8 cellular contexts compared by ENCODE assay signal in genomic region chr11:124953753-124954624, GRCh38. TPM values are rescaled to one million over a fixed set of nuclear protein-coding genes. Genes with fewer than 3 reads are reported as not detected.
A peak's percentile ranks its signal among the peaks of the same experiment; 100 is the strongest.
DNase-seq lines count a peak whose midpoint lies in the region; ATAC-seq and TF ChIP-seq lines count a peak whose summit lies in the region.

Gene CCDC15, plus strand, starts transcription at chr11:124954202. Its CDS starts 531 bp downstream, at chr11:124954733.

- no peak within 1 kb of the TSS for H3K27ac Mint-ChIP-seq in CD4-positive, CD25-positive, alpha-beta regulatory T cell
- no peak within 1 kb of the TSS for H3K27ac Mint-ChIP-seq in activated CD4-positive, alpha-beta memory T cell treated with anti-CD3 and anti-CD28 coated beads, Interleukin-2, amount 10 ng/mL, durations not matched to agents 7 days and 5 days

- no peaks in the 10 kb centered on the region for H3K27me3 Mint-ChIP-seq in CD4-positive, CD25-positive, alpha-beta regulatory T cell
- no peaks in the 10 kb centered on the region for H3K27me3 Mint-ChIP-seq in activated CD4-positive, alpha-beta memory T cell treated with anti-CD3 and anti-CD28 coated beads, Interleukin-2, amount 10 ng/mL, durations not matched to agents 7 days and 5 days

- peaks cover 0 to 2% (median 0%) of the 10 kb centered on the region in 7 donors for H3K9me3 Mint-ChIP-seq in CD4-positive, CD25-positive, alpha-beta regulatory T cell
- H3K9me3 Mint-ChIP-seq in activated CD4-positive, alpha-beta memory T cell treated with anti-CD3 and anti-CD28 coated beads, Interleukin-2, amount 10 ng/mL, durations not matched to agents 7 days and 5 days = peaks cover 4% of the 10 kb centered on the region

- peak; percentile 91 to 98 (median 94) for DNase-seq in CD4-positive, CD25-positive, alpha-beta regulatory T cell
- peak; percentile 99 for DNase-seq in NCI-H82 (lab: John Stamatoyannopoulos, UW)
- DNase-seq in activated CD4-positive, alpha-beta memory T cell treated with anti-CD3 and anti-CD28 coated beads, Interleukin-2, amount 10 ng/mL, durations not matched to agents 7 days and 5 days = peak; percentile 97
- peak; percentile 92 for DNase-seq in effector CD8-positive, alpha-beta T cell (lab: John Stamatoyannopoulos, UW)
- DNase-seq in lower lobe of right lung = peak; percentile 97
- peak; percentile 91 to 97 (median 96) for DNase-seq in stimulated activated CD4-positive, alpha-beta T cell treated with anti-CD3 and anti-CD28 coated beads, TNF-alpha, amount 100 ng/mL, for 24 hours (ENCODE audit: low read depth in 3 of 3)

- intact Hi-C loops in lower lobe of right lung (cut with DNase I) = no loop called here

- no peaks in the 10 kb centered on the region for H3K36me3 ChIP-seq in CD4-positive, CD25-positive, alpha-beta regulatory T cell (ENCODE audit: control insufficient read depth, insufficient read depth, low read length)
- no peaks in the 10 kb centered on the region for H3K36me3 ChIP-seq in lower lobe of right lung

- H3K9me3 ChIP-seq in CD4-positive, CD25-positive, alpha-beta regulatory T cell (ENCODE audit: control insufficient read depth in 2 of 2, low read length in 2 of 2) = no peaks in the 10 kb centered on the region
- H3K9me3 ChIP-seq in lower lobe of right lung = no peaks in the 10 kb centered on the region

- peak within 1 kb of the TSS; percentile 93 for H3K4me3 ChIP-seq in CD4-positive, CD25-positive, alpha-beta regulatory T cell (ENCODE audit: low read depth, low read length)
- peak within 1 kb of the TSS; percentile 78 for H3K4me3 ChIP-seq in lower lobe of right lung

- no peak within 1 kb of the TSS for H3K4me3 Mint-ChIP-seq in CD4-positive, CD25-positive, alpha-beta regulatory T cell
- H3K4me3 Mint-ChIP-seq in activated CD4-positive, alpha-beta memory T cell treated with anti-CD3 and anti-CD28 coated beads, Interleukin-2, amount 10 ng/mL, durations not matched to agents 7 days and 5 days = no peak within 1 kb of the TSS

- POLR2A ChIA-PET in activated CD4-positive, alpha-beta memory T cell treated with anti-CD3 and anti-CD28 coated beads, Interleukin-2, amount 10 ng/mL, durations not matched to agents 7 days and 5 days (lab: Charles Lee) = interaction anchor here (0.6 to 2.1 kb wide), 18 partner anchors 10 to 934 kb away, joined by 3 to 15 read pairs (median 4); partner anchors contain the start of genes HYLS1 and TMEM218

- H3K36me3 Mint-ChIP-seq in CD4-positive, CD25-positive, alpha-beta regulatory T cell = no peaks in the 10 kb centered on the region
- peaks cover 26% of the 10 kb centered on the region for H3K36me3 Mint-ChIP-seq in activated CD4-positive, alpha-beta memory T cell treated with anti-CD3 and anti-CD28 coated beads, Interleukin-2, amount 10 ng/mL, durations not matched to agents 7 days and 5 days (ENCODE audit: low read depth)

- H3K27ac ChIP-seq in CD4-positive, CD25-positive, alpha-beta regulatory T cell (ENCODE audit: insufficient read depth, low read length, poor library complexity, severe bottlenecking) = peak within 1 kb of the TSS; percentile 84
- H3K27ac ChIP-seq in lower lobe of right lung = peak within 1 kb of the TSS; percentile 83

- peaks cover 36% of the 10 kb centered on the region for H3K4me1 ChIP-seq in CD4-positive, CD25-positive, alpha-beta regulatory T cell (ENCODE audit: control insufficient read depth, insufficient read depth, low read length, poor library complexity, severe bottlenecking)
- peaks cover 13% of the 10 kb centered on the region for H3K4me1 ChIP-seq in lower lobe of right lung

- ATAC-seq in CD4-positive, CD25-positive, alpha-beta regulatory T cell (ENCODE audit: low read depth in 2 of 2) = peak; percentile 97 to 98
- ATAC-seq in GM19438 (IDR thresholded peaks at IDR 0.05; ENCODE audit: low read depth, unreplicated experiment) = peak; percentile 99
- ATAC-seq in HG03571 (IDR thresholded peaks at IDR 0.05; ENCODE audit: unreplicated experiment) = peak; percentile 99
- peak; percentile 100 for ATAC-seq in lower lobe of right lung

- H3K27me3 ChIP-seq in CD4-positive, CD25-positive, alpha-beta regulatory T cell (ENCODE audit: control insufficient read depth, insufficient read depth, low read length) = no peaks in the 10 kb centered on the region
- H3K27me3 ChIP-seq in lower lobe of right lung (ENCODE audit: low read depth) = no peaks in the 10 kb centered on the region

- CTCF ChIA-PET in activated CD4-positive, alpha-beta memory T cell treated with anti-CD3 and anti-CD28 coated beads, Interleukin-2, amount 10 ng/mL, durations not matched to agents 7 days and 5 days (lab: Charles Lee) = interaction anchor here (0.6 to 3.3 kb wide), 11 partner anchors 12 to 499 kb away, joined by 3 to 17 read pairs (median 3); partner anchors contain the start of gene TMEM218

- TF ChIP-seq CTCF in lower lobe of right lung (IDR thresholded peaks at IDR 0.05) = no peak

- H3K4me1 Mint-ChIP-seq in CD4-positive, CD25-positive, alpha-beta regulatory T cell = peaks cover 0 to 7% (median 4%) of the 10 kb centered on the region in 4 donors
- peaks cover 20% of the 10 kb centered on the region for H3K4me1 Mint-ChIP-seq in activated CD4-positive, alpha-beta memory T cell treated with anti-CD3 and anti-CD28 coated beads, Interleukin-2, amount 10 ng/mL, durations not matched to agents 7 days and 5 days

RNA-seq across cellular contexts. Expression of gene CCDC15, which starts in this region (rescaled TPM):
- 0.64 TPM for total RNA-seq in CD4-positive, CD25-positive, alpha-beta regulatory T cell
- polyA plus RNA-seq in CD4-positive, CD25-positive, alpha-beta regulatory T cell = 1 to 10 TPM in 3 of 4 donors, under 1 TPM in 1; 0.81 to 1.8 (median 1.5) TPM
- total RNA-seq in activated CD4-positive, alpha-beta memory T cell treated with anti-CD3 and anti-CD28 coated beads, Interleukin-2, amount 10 ng/mL, durations not matched to agents 7 days and 5 days = 1 to 10 TPM; 9.2 to 9.7 TPM
- 1.4 TPM for total RNA-seq in lower lobe of right lung

Comparison
In these comparisons a context has a peak if more than half of its experiments do, and no peak if none do; other contexts are left out.
1. Peak in every context shown above with its lines: DNase-seq, ATAC-seq, H3K4me3 ChIP-seq and H3K27ac ChIP-seq.